Comparison of ENCODE assay signal across 10 cellular contexts in the genomic region with DNA sequence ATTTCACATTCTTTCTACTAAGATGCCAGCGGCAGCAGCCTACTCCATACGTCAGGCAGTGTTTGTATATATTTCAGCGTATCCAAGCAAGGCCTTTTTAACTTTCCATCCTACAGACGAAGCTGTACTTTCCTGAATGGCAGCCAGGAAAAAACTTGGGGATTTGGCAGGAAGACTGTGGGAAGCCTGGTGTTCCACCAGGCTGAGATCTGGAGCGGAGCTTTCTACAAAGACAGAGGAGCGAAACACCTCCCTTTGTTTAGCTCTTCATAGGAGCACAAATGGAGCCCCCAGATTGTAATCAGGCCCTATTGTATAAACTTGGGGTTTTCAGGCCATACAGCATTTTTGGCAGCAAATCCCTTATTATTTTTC.
A peak's percentile ranks its signal among the peaks of the same experiment; 100 is the strongest.
DNase-seq lines count a peak whose midpoint lies in the region; ATAC-seq and TF ChIP-seq lines count a peak whose summit lies in the region.
"Had no signal": no experiment of that assay in that cellular context is flagged by ENCODE, and none has a peak within 500 bp of the region (broad histone marks: within the 10 kb centered on the region; RNA-seq: fewer than 3 reads in every experiment).

No MANE protein-coding gene starts in this region.

- POLR2A ChIA-PET in activated CD8-positive, alpha-beta T cell treated with anti-CD3 and anti-CD28 coated beads, Interleukin-2, amount 10 ng/mL, durations not matched to agents 7 days and 5 days (lab: Charles Lee) = no interaction called here

- H3K36me3 ChIP-seq in HUES6 (ENCODE audit: control insufficient read depth, insufficient read depth, low read length) = no peaks in the 10 kb centered on the region
- H3K36me3 ChIP-seq in left lung = no peaks in the 10 kb centered on the region
- H3K36me3 ChIP-seq in subcutaneous abdominal adipose tissue (ENCODE audit: control insufficient read depth in 5 of 5, insufficient read depth in 5 of 5, low read length in 5 of 5) = no peaks in the 10 kb centered on the region

- H3K4me3 ChIP-seq in HUES6 (ENCODE audit: low read depth, low read length) (no peak overlapping the region), left lung (no peak overlapping the region), subcutaneous abdominal adipose tissue (ENCODE audit: low read depth in 1 of 5, low read length in 5 of 5) (peak overlapping the region in 1 of 5 donors; percentile 29)

- peak in 1 of 2 donors; percentile 44 for DNase-seq in left lung
- no peak for DNase-seq in KG1 (lab: John Stamatoyannopoulos, UW)
- no peak for DNase-seq in NCI-H2227 (lab: John Stamatoyannopoulos, UW; ENCODE audit: unreplicated experiment)
- no peak for DNase-seq in activated CD8-positive, alpha-beta T cell treated with anti-CD3 and anti-CD28 coated beads, Interleukin-2, amount 10 ng/mL, durations not matched to agents 7 days and 5 days
- DNase-seq: activated naive CD8-positive, alpha-beta T cell treated with anti-CD3 and anti-CD28 coated beads, Interleukin-2, amount 10 ng/mL, durations not matched to agents 7 days and 5 days; NCI-H2029 treated with DMSO at 0.1 percent for 48 hours had no signal

- ATAC-seq in left lung = peak; percentile 27
- no peak for ATAC-seq in HG02981 (IDR thresholded peaks at IDR 0.05; ENCODE audit: unreplicated experiment)
- ATAC-seq in activated CD8-positive, alpha-beta T cell treated with anti-CD3 and anti-CD28 coated beads, Interleukin-2, amount 10 ng/mL, durations not matched to agents 7 days and 5 days = no peak

- no peak overlapping the region for H3K27ac Mint-ChIP-seq in activated CD8-positive, alpha-beta T cell treated with anti-CD3 and anti-CD28 coated beads, Interleukin-2, amount 10 ng/mL, durations not matched to agents 7 days and 5 days
- H3K27ac Mint-ChIP-seq: activated naive CD8-positive, alpha-beta T cell treated with anti-CD3 and anti-CD28 coated beads, Interleukin-2, amount 10 ng/mL, durations not matched to agents 7 days and 5 days had no signal

- H3K9ac ChIP-seq in HUES6 (ENCODE audit: low read length) (no peak overlapping the region), subcutaneous abdominal adipose tissue (ENCODE audit: low read length in 5 of 5) (peak overlapping the region in 4 of 5 donors; percentile 5 to 91 (median 30))

- H3K4me1 Mint-ChIP-seq in activated CD8-positive, alpha-beta T cell treated with anti-CD3 and anti-CD28 coated beads, Interleukin-2, amount 10 ng/mL, durations not matched to agents 7 days and 5 days (ENCODE audit: low read depth) = no peaks in the 10 kb centered on the region
- H3K4me1 Mint-ChIP-seq: activated naive CD8-positive, alpha-beta T cell treated with anti-CD3 and anti-CD28 coated beads, Interleukin-2, amount 10 ng/mL, durations not matched to agents 7 days and 5 days had no signal

- no peak overlapping the region for H3K4me3 Mint-ChIP-seq in activated CD8-positive, alpha-beta T cell treated with anti-CD3 and anti-CD28 coated beads, Interleukin-2, amount 10 ng/mL, durations not matched to agents 7 days and 5 days
- H3K4me3 Mint-ChIP-seq: activated naive CD8-positive, alpha-beta T cell treated with anti-CD3 and anti-CD28 coated beads, Interleukin-2, amount 10 ng/mL, durations not matched to agents 7 days and 5 days had no signal

- H3K27me3 ChIP-seq in HUES6 (ENCODE audit: control insufficient read depth, insufficient read depth, low read length) = no peaks in the 10 kb centered on the region
- no peaks in the 10 kb centered on the region for H3K27me3 ChIP-seq in left lung
- no peaks in the 10 kb centered on the region for H3K27me3 ChIP-seq in subcutaneous abdominal adipose tissue (ENCODE audit: control insufficient read depth in 5 of 5, insufficient read depth in 4 of 5, low read length in 5 of 5)

- no peak for TF ChIP-seq CTCF in left lung (IDR thresholded peaks at IDR 0.05)

- H3K36me3 Mint-ChIP-seq in activated CD8-positive, alpha-beta T cell treated with anti-CD3 and anti-CD28 coated beads, Interleukin-2, amount 10 ng/mL, durations not matched to agents 7 days and 5 days (ENCODE audit: low read depth) = no peaks in the 10 kb centered on the region
- H3K36me3 Mint-ChIP-seq: activated naive CD8-positive, alpha-beta T cell treated with anti-CD3 and anti-CD28 coated beads, Interleukin-2, amount 10 ng/mL, durations not matched to agents 7 days and 5 days had no signal

- no peaks in the 10 kb centered on the region for H3K9me3 Mint-ChIP-seq in activated CD8-positive, alpha-beta T cell treated with anti-CD3 and anti-CD28 coated beads, Interleukin-2, amount 10 ng/mL, durations not matched to agents 7 days and 5 days (ENCODE audit: insufficient read depth)

- H3K9me3 ChIP-seq in HUES6 (ENCODE audit: control insufficient read depth, insufficient read depth, low read depth, low read length) (no peaks in the 10 kb centered on the region), left lung (no peaks in the 10 kb centered on the region), subcutaneous abdominal adipose tissue (ENCODE audit: control insufficient read depth in 5 of 5, low read length in 5 of 5) (no peaks in the 10 kb centered on the region)

- intact Hi-C loops in left lung (cut with DNase I) = loop anchor here in 1 of 2 donors (10.0 kb wide), 1 partner anchor 181 kb away; no protein-coding TSS in a partner anchor

- CTCF ChIA-PET in activated CD8-positive, alpha-beta T cell treated with anti-CD3 and anti-CD28 coated beads, Interleukin-2, amount 10 ng/mL, durations not matched to agents 7 days and 5 days (lab: Charles Lee) = no interaction called here

- peaks cover 29% of the 10 kb centered on the region; the same call in 1 of the 2 replicates for H3K4me1 ChIP-seq in HUES6 (ENCODE audit: control insufficient read depth, insufficient read depth, low read length)
- H3K4me1 ChIP-seq in left lung = peaks cover 36 to 40% of the 10 kb centered on the region in 2 donors
- peaks cover 15 to 54% (median 48%) of the 10 kb centered on the region in 5 donors for H3K4me1 ChIP-seq in subcutaneous abdominal adipose tissue (ENCODE audit: control insufficient read depth in 5 of 5, insufficient read depth in 5 of 5, low read length in 5 of 5)

- H3K27ac ChIP-seq in HUES6 (ENCODE audit: low read depth, low read length) (peak overlapping the region; percentile 2; the same call in 1 of the 2 replicates), cingulate gyrus (ENCODE audit: low read depth, low read length) (peak overlapping the region; percentile 24), left lung (peak overlapping the region; percentile 87 to 92), subcutaneous abdominal adipose tissue (ENCODE audit: low read depth, low read length) (peak overlapping the region; percentile 98)

- peaks cover 7% of the 10 kb centered on the region for H3K27me3 Mint-ChIP-seq in activated CD8-positive, alpha-beta T cell treated with anti-CD3 and anti-CD28 coated beads, Interleukin-2, amount 10 ng/mL, durations not matched to agents 7 days and 5 days (ENCODE audit: low read depth)

Comparison
In these comparisons a context has a peak if more than half of its experiments do, and no peak if none do; other contexts are left out.
1. H3K27ac ChIP-seq: peak in every context shown above with its lines; median percentile 98 in subcutaneous abdominal adipose tissue; 90 in left lung; 24 in cingulate gyrus; 2 in HUES6.